Comparison of ENCODE assay signal across 8 cellular contexts in genomic region chr10:73998623-73999622, GRCh38. TPM values are rescaled to one million over a fixed set of nuclear protein-coding genes. Genes with fewer than 3 reads are reported as not detected.
A peak's percentile ranks its signal among the peaks of the same experiment; 100 is the strongest.
DNase-seq lines count a peak whose midpoint lies in the region; ATAC-seq lines count a peak whose summit lies in the region.

No MANE protein-coding gene starts in this region.

- DNase-seq in activated CD8-positive, alpha-beta memory T cell treated with anti-CD3 and anti-CD28 coated beads, Interleukin-2, amount 10 ng/mL, durations not matched to agents 7 days and 5 days: no peak
- DNase-seq in activated CD8-positive, alpha-beta memory T cell treated with anti-CD3 and anti-CD28 coated beads for 24 hours: no peak
- peak; percentile 51 for DNase-seq in NCI-H510A treated with DMSO at 0.1 percent for 48 hours (lab: John Stamatoyannopoulos, UW)
- no peak for DNase-seq in activated naive CD8-positive, alpha-beta T cell treated with anti-CD3 and anti-CD28 coated beads for 36 hours
- DNase-seq in Right ventricle myocardium inferior (ENCODE audit: missing footprints): no peak
- DNase-seq in occipital lobe (lab: John Stamatoyannopoulos, UW): peak; percentile 36
- no peak for DNase-seq in NOMO-1 treated with DMSO at 0.1 percent for 48 hours (lab: John Stamatoyannopoulos, UW; ENCODE audit: unreplicated experiment)

- H3K9me3 Mint-ChIP-seq in activated CD8-positive, alpha-beta memory T cell treated with anti-CD3 and anti-CD28 coated beads, Interleukin-2, amount 10 ng/mL, durations not matched to agents 7 days and 5 days (ENCODE audit: low read depth): no peaks in the 10 kb centered on the region
- no peaks in the 10 kb centered on the region for H3K9me3 Mint-ChIP-seq in activated naive CD8-positive, alpha-beta T cell treated with anti-CD3 and anti-CD28 coated beads for 36 hours

- intact Hi-C loops in Right ventricle myocardium inferior (cut with DNase I): loop anchor here (5.0 kb wide), 3 partner anchors 42 to 73 kb away; no protein-coding TSS in a partner anchor

- CTCF ChIA-PET in activated CD8-positive, alpha-beta memory T cell treated with anti-CD3 and anti-CD28 coated beads, Interleukin-2, amount 10 ng/mL, durations not matched to agents 7 days and 5 days (lab: Charles Lee): interaction anchor here (1.0 to 1.8 kb wide), 5 partner anchors 37 to 65 kb away, joined by 3 to 6 read pairs (median 5); no protein-coding TSS in a partner anchor

- ATAC-seq in activated CD8-positive, alpha-beta memory T cell treated with anti-CD3 and anti-CD28 coated beads, Interleukin-2, amount 10 ng/mL, durations not matched to agents 7 days and 5 days: no peak
- peak; percentile 29 for ATAC-seq in Right ventricle myocardium inferior
- no peak for ATAC-seq in HG03139 (IDR thresholded peaks at IDR 0.05; ENCODE audit: unreplicated experiment)

- no peaks in the 10 kb centered on the region for H3K27me3 Mint-ChIP-seq in activated CD8-positive, alpha-beta memory T cell treated with anti-CD3 and anti-CD28 coated beads, Interleukin-2, amount 10 ng/mL, durations not matched to agents 7 days and 5 days
- H3K27me3 Mint-ChIP-seq in activated naive CD8-positive, alpha-beta T cell treated with anti-CD3 and anti-CD28 coated beads for 36 hours: no peaks in the 10 kb centered on the region

- peak overlapping the region; percentile 86 for H3K4me3 Mint-ChIP-seq in activated CD8-positive, alpha-beta memory T cell treated with anti-CD3 and anti-CD28 coated beads, Interleukin-2, amount 10 ng/mL, durations not matched to agents 7 days and 5 days
- peak overlapping the region; percentile 81 for H3K4me3 Mint-ChIP-seq in activated naive CD8-positive, alpha-beta T cell treated with anti-CD3 and anti-CD28 coated beads for 36 hours

- peaks cover 7% of the 10 kb centered on the region for H3K36me3 Mint-ChIP-seq in activated CD8-positive, alpha-beta memory T cell treated with anti-CD3 and anti-CD28 coated beads, Interleukin-2, amount 10 ng/mL, durations not matched to agents 7 days and 5 days
- no peaks in the 10 kb centered on the region for H3K36me3 Mint-ChIP-seq in activated naive CD8-positive, alpha-beta T cell treated with anti-CD3 and anti-CD28 coated beads for 36 hours

- H3K4me1 Mint-ChIP-seq in activated CD8-positive, alpha-beta memory T cell treated with anti-CD3 and anti-CD28 coated beads, Interleukin-2, amount 10 ng/mL, durations not matched to agents 7 days and 5 days: peaks cover 33% of the 10 kb centered on the region
- peaks cover 18% of the 10 kb centered on the region for H3K4me1 Mint-ChIP-seq in activated naive CD8-positive, alpha-beta T cell treated with anti-CD3 and anti-CD28 coated beads for 36 hours

- H3K27ac Mint-ChIP-seq in activated CD8-positive, alpha-beta memory T cell treated with anti-CD3 and anti-CD28 coated beads, Interleukin-2, amount 10 ng/mL, durations not matched to agents 7 days and 5 days: peak overlapping the region; percentile 75
- peak overlapping the region; percentile 68 for H3K27ac Mint-ChIP-seq in activated naive CD8-positive, alpha-beta T cell treated with anti-CD3 and anti-CD28 coated beads for 36 hours

RNA-seq across cellular contexts. Expression of gene VCL, which starts 1.0 kb away (rescaled TPM):
- total RNA-seq in activated CD8-positive, alpha-beta memory T cell treated with anti-CD3 and anti-CD28 coated beads, Interleukin-2, amount 10 ng/mL, durations not matched to agents 7 days and 5 days: 10 to 100 TPM; 19.8 to 28.4 TPM
- total RNA-seq in activated naive CD8-positive, alpha-beta T cell treated with anti-CD3 and anti-CD28 coated beads for 36 hours: 10 to 100 TPM in 1 of 2 experiments, 1 to 10 TPM in 1; 9.6 to 10.0 TPM
- total RNA-seq in Right ventricle myocardium inferior (237 TPM), occipital lobe (17.8 TPM)

Comparison
In these comparisons a context has a peak if more than half of its experiments do, and no peak if none do; other contexts are left out.
1. DNase-seq: peak in NCI-H510A treated with DMSO at 0.1 percent for 48 hours (single experiment) and occipital lobe (single experiment); none in activated CD8-positive, alpha-beta memory T cell treated with anti-CD3 and anti-CD28 coated beads, Interleukin-2, amount 10 ng/mL, durations not matched to agents 7 days and 5 days (single experiment), activated CD8-positive, alpha-beta memory T cell treated with anti-CD3 and anti-CD28 coated beads for 24 hours (single experiment), activated naive CD8-positive, alpha-beta T cell treated with anti-CD3 and anti-CD28 coated beads for 36 hours (single experiment), Right ventricle myocardium inferior (single experiment) and NOMO-1 treated with DMSO at 0.1 percent for 48 hours (single experiment).